In genomic region chr1:77779529-77780281, GRCh38 we compare ENCODE assay signal across 8 cellular contexts. TPM values are rescaled to one million over a fixed set of nuclear protein-coding genes. Genes with fewer than 3 reads are reported as not detected.
DNase-seq lines count a peak whose midpoint lies in the region; ATAC-seq, FAIRE-seq and TF ChIP-seq lines count a peak whose summit lies in the region.

MIGA1 (plus strand) TSS chr1:77779649; CDS start chr1:77783253, 3,604 bp downstream.

- H3K27ac Mint-ChIP-seq in CD14-positive monocyte = peak within 1 kb of the TSS; percentile 64 to 95 (median 89)

- TF ChIP-seq POLR2A in HepG2 (IDR thresholded peaks at IDR 0.05; ENCODE audit: insufficient read depth in 1 of 2, low read depth in 2 of 2, low read length in 2 of 2) = peak; percentile 35 to 66; a peak in 3 of 4 replicates

- DNase-seq in CD14-positive monocyte (ENCODE audit: low spot score) (peak; percentile 82), NCI-H748 (lab: John Stamatoyannopoulos, UW; ENCODE audit: unreplicated experiment) (peak; percentile 97), dermis blood vessel endothelial cell (peak; percentile 94), HepG2 (ENCODE audit: low spot score) (peak; percentile 83)
- DNase-seq in activated CD4-positive, alpha-beta T cell treated with anti-CD3 and anti-CD28 coated beads, Interleukin-2, amount 50 U/mL, for 1 hour = peak; percentile 83
- peak; percentile 77 to 81 for DNase-seq in stimulated activated CD4-positive, alpha-beta T cell treated with anti-CD3 and anti-CD28 coated beads, Interleukin-2, amount 100 ng/mL, for 48 hours

- H3K36me3 Mint-ChIP-seq in CD14-positive monocyte = peaks cover 11 to 13% of the 10 kb centered on the region in 2 donors

- no peak for TF ChIP-seq RAD21 in HepG2 (CRISPR knock-in tag; IDR thresholded peaks at IDR 0.05)

- TF ChIP-seq EP300 in HepG2 (IDR thresholded peaks at IDR 0.05; ENCODE audit: low read depth in 2 of 2, low read length in 2 of 2) = peak in 1 of 2 experiments; percentile 36; a peak in 1 of 4 replicates
- no peak for TF ChIP-seq EP300 in HepG2 (CRISPR knock-in tag; IDR thresholded peaks at IDR 0.05; ENCODE audit: borderline replicate concordance)

- peak within 1 kb of the TSS; percentile 79 for H3K4me2 ChIP-seq in HepG2 (ENCODE audit: low read depth, low read length)

- H4K20me1 ChIP-seq in HepG2 (ENCODE audit: insufficient read depth, low read length) = no peaks in the 10 kb centered on the region

- peak within 1 kb of the TSS; percentile 98 for H2AFZ ChIP-seq in HepG2 (ENCODE audit: low read length)

- H3K27me3 Mint-ChIP-seq in CD14-positive monocyte (ENCODE audit: low read depth in 3 of 3) = peaks cover 0 to 1% (median 0%) of the 10 kb centered on the region in 3 donors

- CTCF ChIA-PET in HepG2 (lab: Yijun Ruan, JAX; ENCODE audit: low intra/inter-chr PET ratio, low total read pairs) = interaction anchor here (1.1 kb wide), 1 partner anchor 334 kb away, joined by 3 read pairs; no protein-coding TSS in a partner anchor

- in situ Hi-C loops in HepG2 (cut with HindIII; ENCODE audit: extremely low pct_ligation_motif_present, low pct_unique_long_range_greater_than_20kb) = loop anchor here (10.0 kb wide), 1 partner anchor 65 kb away; no protein-coding TSS in a partner anchor

- POLR2A ChIA-PET in HepG2 (lab: Yijun Ruan, JAX) = interaction anchor here (0.6 to 1.5 kb wide), 7 partner anchors 15 to 199 kb away, joined by 3 to 10 read pairs (median 4); partner anchors contain the start of genes FUBP1, NEXN and USP33

- H3K9me3 ChIP-seq in HepG2 (ENCODE audit: low read length) = no peaks in the 10 kb centered on the region

- peak; percentile 96 for ATAC-seq in GM19395 (IDR thresholded peaks at IDR 0.05; ENCODE audit: unreplicated experiment)
- peak; percentile 95 for ATAC-seq in HG03558 (IDR thresholded peaks at IDR 0.05; ENCODE audit: extremely low read depth, unreplicated experiment)
- ATAC-seq in HepG2 = peak; percentile 98

- peaks cover 0 to 5% (median 3%) of the 10 kb centered on the region in 7 donors for H3K9me3 Mint-ChIP-seq in CD14-positive monocyte

- no peak for TF ChIP-seq CTCF in CD14-positive monocyte (IDR thresholded peaks at IDR 0.05)
- TF ChIP-seq CTCF in HepG2 (CRISPR knock-in tag; IDR thresholded peaks at IDR 0.05) = no peak

- H3K27me3 ChIP-seq in HepG2 (ENCODE audit: control insufficient read depth in 1 of 2, insufficient read depth in 2 of 2, low read length in 2 of 2) = no peaks in the 10 kb centered on the region; a peak in 1 of 5 replicates

- peak within 1 kb of the TSS; percentile 24 for H3K27ac ChIP-seq in HepG2 (ENCODE audit: extremely low read length, insufficient read depth, low read length)

- no TSS peak for BruUV-seq in HepG2 (replicated peaks; lab: Mats Ljungman, UMichigan)

- H3K9ac ChIP-seq in HepG2 (ENCODE audit: insufficient read depth, low read depth, low read length) = peak within 1 kb of the TSS; percentile 72

- H3K4me3 ChIP-seq in HepG2 (replicated peaks in 1 of 3; ENCODE audit: insufficient read depth in 1 of 3, low read depth in 2 of 3, low read length in 3 of 3) = peak within 1 kb of the TSS; percentile 88 to 97 (median 89)

- peaks cover 13% of the 10 kb centered on the region for H3K79me2 ChIP-seq in HepG2 (ENCODE audit: insufficient read depth, low read length)

- H3K4me1 Mint-ChIP-seq in CD14-positive monocyte = peaks cover 26% of the 10 kb centered on the region

- under 1% methylated on average over 19 of the region's 40 CpGs for WGBS in HepG2 (ENCODE audit: low lambda C conversion rate)

- intact Hi-C loops in CD14-positive monocyte (cut with micrococcal nuclease) (no loop called here), HepG2 (cut with micrococcal nuclease; ENCODE audit: unreplicated experiment) (no loop called here)

- FAIRE-seq in HepG2 (lab: Jason Lieb, UNC) = peak; percentile 81

- H3K4me3 Mint-ChIP-seq in CD14-positive monocyte = peak within 1 kb of the TSS; percentile 91 to 98

- 0 out of 5 replicates have a peak, but pooled peaks cover 0 to 8% of the 10 kb centered on the region in 2 experiments for H3K36me3 ChIP-seq in HepG2 (replicated peaks in 1 of 2; ENCODE audit: control insufficient read depth in 1 of 2, insufficient read depth in 2 of 2, low read length in 2 of 2)

- H3K4me1 ChIP-seq in HepG2 (ENCODE audit: insufficient read depth, low read length) = peaks cover 23% of the 10 kb centered on the region

TF ChIP-seq in HepG2, 621 proteins besides CTCF, POLR2A, EP300 and RAD21 (continues in another document):
- TF ChIP-seq ZHX1 (CRISPR knock-in tag; IDR thresholded peaks at IDR 0.05; ENCODE audit: low read depth) (peak; percentile 70), TOPORS (CRISPR knock-in tag; IDR thresholded peaks at IDR 0.05) (no peak), DR1 (CRISPR knock-in tag; IDR thresholded peaks at IDR 0.05) (no peak), BCL6 (CRISPR knock-in tag; IDR thresholded peaks at IDR 0.05) (peak; percentile 32; the same call in 1 of the 2 replicates), CENPBD1 (CRISPR knock-in tag; IDR thresholded peaks at IDR 0.05; ENCODE audit: borderline replicate concordance, low read depth) (no peak), ZBTB34 (CRISPR knock-in tag; IDR thresholded peaks at IDR 0.05) (0 out of 2 replicates have a peak, but pooled peaks have one; percentile 30)

RNA-seq across cellular contexts. Expression of gene MIGA1, which starts in this region (rescaled TPM):
- polyA plus RNA-seq in CD14-positive monocyte (1 to 10 TPM; 6.5 to 7.2 TPM), HepG2 (2011; rRNA removed) (3.4 and 3.8 TPM in 2 replicates)
- total RNA-seq in dermis blood vessel endothelial cell (16.1 and 19.9 TPM in 2 replicates), HepG2 (2016; rRNA removed; fragmentation: Illumina TruSeq; extraction: Trizol) (6.6 and 6.7 TPM in 2 replicates)
- total RNA-seq in HepG2 (2016; cell fraction: cytosol; rRNA removed; fragmentation: Illumina TruSeq; extraction: Trizol; ENCODE audit: low read depth) = 9.2 and 10.6 TPM in 2 replicates
- total RNA-seq in HepG2 (2016; cell fraction: insoluble cytoplasmic fraction; rRNA removed; fragmentation: Illumina TruSeq; extraction: Trizol) = 6.2 and 7.2 TPM in 2 replicates
- 5.1 and 6.1 TPM in 2 replicates for total RNA-seq in HepG2 (2016; cell fraction: membrane; rRNA removed; fragmentation: Illumina TruSeq; extraction: Trizol)
- total RNA-seq in HepG2 (2016; cell fraction: nucleus; rRNA removed; fragmentation: Illumina TruSeq; extraction: Trizol) = 9.9 and 11.1 TPM in 2 replicates
- 1.4 and 2.6 TPM in 2 replicates for polyA plus RNA-seq in HepG2 (2011; cell fraction: cytosol; rRNA removed)
- 1.00 and 1.6 TPM in 2 replicates for polyA plus RNA-seq in HepG2 (2011; cell fraction: nucleus; rRNA removed)
- 5.7 and 6.3 TPM in 2 replicates for polyA plus RNA-seq in HepG2 (2012)
- polyA plus RNA-seq in HepG2 (2016; cell fraction: cytosol; fragmentation: Illumina TruSeq; extraction: Trizol; ENCODE audit: low read depth) = 0.17 and 0.18 TPM in 2 replicates
- 2.5 and 2.7 TPM in 2 replicates for polyA plus RNA-seq in HepG2 (2016; cell fraction: insoluble cytoplasmic fraction; fragmentation: Illumina TruSeq; extraction: Trizol; ENCODE audit: low read depth)
- 0.33 and 0.52 TPM in 2 replicates for polyA plus RNA-seq in HepG2 (2016; cell fraction: membrane; fragmentation: Illumina TruSeq; extraction: Trizol; ENCODE audit: low read depth)
- polyA plus RNA-seq in HepG2 (2016; cell fraction: nucleus; fragmentation: Illumina TruSeq; extraction: Trizol; ENCODE audit: insufficient read depth, low read depth) = 4.9 TPM in 2 replicates
- polyA minus RNA-seq in HepG2 (2011; rRNA and poly(A)+ RNA removed; ENCODE audit: low replicate concordance) = 6.6 and 10.1 TPM in 2 replicates
- 4.4 and 4.6 TPM in 2 replicates for polyA minus RNA-seq in HepG2 (2011; cell fraction: cytosol; rRNA and poly(A)+ RNA removed)
- polyA minus RNA-seq in HepG2 (2011; cell fraction: nucleus; rRNA and poly(A)+ RNA removed) = 10.9 and 13.8 TPM in 2 replicates

Comparison
In these comparisons a context has a peak if more than half of its experiments do, and no peak if none do; other contexts are left out.
1. Peak in every context shown above with its lines: DNase-seq, ATAC-seq, H3K4me3 ChIP-seq and H3K27ac ChIP-seq.